Comparison of ENCODE assay signal across 9 cellular contexts in genomic region chr13:109780880-109781383, GRCh38. TPM values are rescaled to one million over a fixed set of nuclear protein-coding genes. Genes with fewer than 3 reads are reported as not detected.
DNase-seq lines count a peak whose midpoint lies in the region; ATAC-seq, FAIRE-seq and TF ChIP-seq lines count a peak whose summit lies in the region.
"Had no signal": no experiment of that assay in that cellular context is flagged by ENCODE, and none has a peak within 500 bp of the region (broad histone marks: within the 10 kb centered on the region; RNA-seq: fewer than 3 reads in every experiment).

No MANE protein-coding gene starts in this region.

- peak overlapping the region; percentile 69 to 81 for H3K4me3 ChIP-seq in kidney (ENCODE audit: low read length in 2 of 2)
- H3K4me3 ChIP-seq in subcutaneous abdominal adipose tissue (ENCODE audit: low read depth in 1 of 5, low read length in 5 of 5), result peak overlapping the region; percentile 64 to 95 (median 82)

- peak overlapping the region; percentile 31 for H3K4me3 Mint-ChIP-seq in activated T-helper 2 cell treated with anti-CD3 and anti-CD28 coated beads, Interferon-gamma antibody, Interleukin-2, Interleukin-4, amounts not matched to agents 10 μg/mL and 5 μg/mL and 100 μg/mL, durations not matched to agents 14 hours and 24 hours and 36 hours (ENCODE audit: low read depth)

- peak; percentile 6 for DNase-seq in NCI-H345 treated with DMSO at 0.1 percent for 48 hours (lab: John Stamatoyannopoulos, UW; ENCODE audit: unreplicated experiment)
- DNase-seq in NCI-H345 (lab: John Stamatoyannopoulos, UW), result no peak
- no peak for DNase-seq in activated T-helper 2 cell treated with anti-CD3 and anti-CD28 coated beads, Interferon-gamma antibody, Interleukin-2, Interleukin-4, amounts not matched to agents 10 μg/mL and 5 μg/mL and 100 μg/mL, durations not matched to agents 14 hours and 24 hours and 36 hours (ENCODE audit: low spot score)
- no peak for DNase-seq in kidney
- no peak for DNase-seq in NCI-H2196 treated with DMSO at 0.1 percent for 48 hours (lab: John Stamatoyannopoulos, UW; ENCODE audit: unreplicated experiment)
- DNase-seq: T1000 had no signal

- H3K9me3 ChIP-seq in kidney (ENCODE audit: control insufficient read depth in 1 of 2, low read length in 2 of 2) (no peaks in the 10 kb centered on the region), subcutaneous abdominal adipose tissue (ENCODE audit: control insufficient read depth in 5 of 5, low read length in 5 of 5) (no peaks in the 10 kb centered on the region)

- TF ChIP-seq CTCF in kidney (IDR thresholded peaks at IDR 0.05; ENCODE audit: borderline replicate concordance, extremely low read depth, insufficient read depth), result no peak

- H3K27ac Mint-ChIP-seq in activated T-helper 2 cell treated with anti-CD3 and anti-CD28 coated beads, Interferon-gamma antibody, Interleukin-2, Interleukin-4, amounts not matched to agents 10 μg/mL and 5 μg/mL and 100 μg/mL, durations not matched to agents 14 hours and 24 hours and 36 hours, result no peak overlapping the region

- H3K4me1 ChIP-seq in kidney (ENCODE audit: control insufficient read depth in 1 of 2, insufficient read depth in 1 of 2, low read depth in 1 of 2, low read length in 2 of 2) (peaks cover 22 to 26% of the 10 kb centered on the region in 2 donors), subcutaneous abdominal adipose tissue (ENCODE audit: control insufficient read depth in 5 of 5, insufficient read depth in 5 of 5, low read length in 5 of 5) (peaks cover 0 to 81% (median 79%) of the 10 kb centered on the region in 5 donors)

- no peaks in the 10 kb centered on the region for H3K9me3 Mint-ChIP-seq in activated T-helper 2 cell treated with anti-CD3 and anti-CD28 coated beads, Interferon-gamma antibody, Interleukin-2, Interleukin-4, amounts not matched to agents 10 μg/mL and 5 μg/mL and 100 μg/mL, durations not matched to agents 14 hours and 24 hours and 36 hours

- H3K9ac ChIP-seq in kidney (ENCODE audit: low read length in 2 of 2), result peak overlapping the region; percentile 55 to 79
- H3K9ac ChIP-seq in subcutaneous abdominal adipose tissue (ENCODE audit: low read length in 5 of 5), result peak overlapping the region in 4 of 5 donors; percentile 25 to 74 (median 58)

- peaks cover 30% of the 10 kb centered on the region for H3K36me3 Mint-ChIP-seq in activated T-helper 2 cell treated with anti-CD3 and anti-CD28 coated beads, Interferon-gamma antibody, Interleukin-2, Interleukin-4, amounts not matched to agents 10 μg/mL and 5 μg/mL and 100 μg/mL, durations not matched to agents 14 hours and 24 hours and 36 hours (ENCODE audit: low read depth)

- peaks cover 49% of the 10 kb centered on the region for H3K4me1 Mint-ChIP-seq in activated T-helper 2 cell treated with anti-CD3 and anti-CD28 coated beads, Interferon-gamma antibody, Interleukin-2, Interleukin-4, amounts not matched to agents 10 μg/mL and 5 μg/mL and 100 μg/mL, durations not matched to agents 14 hours and 24 hours and 36 hours (ENCODE audit: low read depth)

- ATAC-seq in HG03354 (IDR thresholded peaks at IDR 0.05; ENCODE audit: poor library complexity, severe bottlenecking, unreplicated experiment) (no peak), GM19351 (IDR thresholded peaks at IDR 0.05; ENCODE audit: unreplicated experiment) (no peak)

- FAIRE-seq in kidney (lab: Jason Lieb, UNC), result no peak

- intact Hi-C loops in activated T-helper 2 cell treated with anti-CD3 and anti-CD28 coated beads, Interferon-gamma antibody, Interleukin-2, Interleukin-4, amounts not matched to agents 10 μg/mL and 5 μg/mL and 100 μg/mL, durations not matched to agents 14 hours and 24 hours and 36 hours (cut with micrococcal nuclease), result loop anchor here (10.0 kb wide), 2 partner anchors 636 to 834 kb away; partner anchors contain the start of gene NAXD
- intact Hi-C loops in kidney (cut with DNase I), result loop anchor here (5.0 kb wide), 1 partner anchor 814 kb away; no protein-coding TSS in a partner anchor

- H3K27me3 Mint-ChIP-seq in activated T-helper 2 cell treated with anti-CD3 and anti-CD28 coated beads, Interferon-gamma antibody, Interleukin-2, Interleukin-4, amounts not matched to agents 10 μg/mL and 5 μg/mL and 100 μg/mL, durations not matched to agents 14 hours and 24 hours and 36 hours (ENCODE audit: low read depth), result no peaks in the 10 kb centered on the region

- H3K36me3 ChIP-seq in kidney (ENCODE audit: control insufficient read depth in 1 of 2, insufficient read depth in 2 of 2, low read length in 2 of 2) (peaks cover 0 to 2% of the 10 kb centered on the region in 2 donors), subcutaneous abdominal adipose tissue (ENCODE audit: control insufficient read depth in 5 of 5, insufficient read depth in 5 of 5, low read length in 5 of 5) (peaks cover 0 to 36% (median 14%) of the 10 kb centered on the region in 5 donors)

- H3K27ac ChIP-seq in kidney (ENCODE audit: low read depth in 2 of 2, low read length in 2 of 2) (peak overlapping the region; percentile 37 to 49), subcutaneous abdominal adipose tissue (ENCODE audit: low read depth, low read length) (peak overlapping the region; percentile 91)

- no peaks in the 10 kb centered on the region for H3K27me3 ChIP-seq in subcutaneous abdominal adipose tissue (ENCODE audit: control insufficient read depth in 5 of 5, insufficient read depth in 4 of 5, low read length in 5 of 5)

RNA-seq across cellular contexts. Expression of gene IRS2, which starts 5.5 kb away (rescaled TPM):
- 5.0 and 5.5 TPM in 2 replicates for total RNA-seq in activated T-helper 2 cell treated with anti-CD3 and anti-CD28 coated beads, Interferon-gamma antibody, Interleukin-2, Interleukin-4, amounts not matched to agents 10 μg/mL and 5 μg/mL and 100 μg/mL, durations not matched to agents 14 hours and 24 hours and 36 hours
- 12.9 TPM for total RNA-seq in kidney
- polyA plus RNA-seq in kidney (ENCODE audit: insufficient read depth, low read depth, low replicate concordance), result 2.1 TPM
